Comparison of ENCODE assay signal across 2 cellular contexts in genomic region chr14:97010491-97011160, GRCh38.
TF ChIP-seq lines count a peak whose summit lies in the region.

No MANE protein-coding gene starts in this region.

TF ChIP-seq in HepG2, 621 proteins besides CTCF, POLR2A, EP300 and RAD21:
- TF ChIP-seq, protein P1, sequence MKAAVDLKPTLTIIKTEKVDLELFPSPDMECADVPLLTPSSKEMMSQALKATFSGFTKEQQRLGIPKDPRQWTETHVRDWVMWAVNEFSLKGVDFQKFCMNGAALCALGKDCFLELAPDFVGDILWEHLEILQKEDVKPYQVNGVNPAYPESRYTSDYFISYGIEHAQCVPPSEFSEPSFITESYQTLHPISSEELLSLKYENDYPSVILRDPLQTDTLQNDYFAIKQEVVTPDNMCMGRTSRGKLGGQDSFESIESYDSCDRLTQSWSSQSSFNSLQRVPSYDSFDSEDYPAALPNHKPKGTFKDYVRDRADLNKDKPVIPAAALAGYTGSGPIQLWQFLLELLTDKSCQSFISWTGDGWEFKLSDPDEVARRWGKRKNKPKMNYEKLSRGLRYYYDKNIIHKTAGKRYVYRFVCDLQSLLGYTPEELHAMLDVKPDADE (CRISPR knock-in tag; IDR thresholded peaks at IDR 0.05) = no peak
- TF ChIP-seq ZBTB1 (CRISPR knock-in tag; IDR thresholded peaks at IDR 0.05; ENCODE audit: borderline replicate concordance) (no peak), ZNF644 (CRISPR knock-in tag; IDR thresholded peaks at IDR 0.05; ENCODE audit: low read depth) (no peak), ZNF546 (CRISPR knock-in tag; conservative IDR thresholded peaks at IDR 0.05) (no peak), NFATC3 (CRISPR knock-in tag; IDR thresholded peaks at IDR 0.05) (no peak), ZZZ3 (CRISPR knock-in tag; IDR thresholded peaks at IDR 0.05; ENCODE audit: borderline replicate concordance) (no peak), ZNF550 (CRISPR knock-in tag; IDR thresholded peaks at IDR 0.05; ENCODE audit: borderline replicate concordance) (no peak), ZC3H13 (CRISPR knock-in tag; IDR thresholded peaks at IDR 0.05) (no peak), KLF6 (CRISPR knock-in tag; IDR thresholded peaks at IDR 0.05) (no peak), IRX3 (CRISPR knock-in tag; IDR thresholded peaks at IDR 0.05; ENCODE audit: borderline replicate concordance, low read depth) (no peak), SRF (IDR thresholded peaks at IDR 0.05; ENCODE audit: low read depth, low read length) (no peak), MBNL3 (CRISPR knock-in tag; conservative IDR thresholded peaks at IDR 0.05) (no peak)
- TF ChIP-seq, protein P2, sequence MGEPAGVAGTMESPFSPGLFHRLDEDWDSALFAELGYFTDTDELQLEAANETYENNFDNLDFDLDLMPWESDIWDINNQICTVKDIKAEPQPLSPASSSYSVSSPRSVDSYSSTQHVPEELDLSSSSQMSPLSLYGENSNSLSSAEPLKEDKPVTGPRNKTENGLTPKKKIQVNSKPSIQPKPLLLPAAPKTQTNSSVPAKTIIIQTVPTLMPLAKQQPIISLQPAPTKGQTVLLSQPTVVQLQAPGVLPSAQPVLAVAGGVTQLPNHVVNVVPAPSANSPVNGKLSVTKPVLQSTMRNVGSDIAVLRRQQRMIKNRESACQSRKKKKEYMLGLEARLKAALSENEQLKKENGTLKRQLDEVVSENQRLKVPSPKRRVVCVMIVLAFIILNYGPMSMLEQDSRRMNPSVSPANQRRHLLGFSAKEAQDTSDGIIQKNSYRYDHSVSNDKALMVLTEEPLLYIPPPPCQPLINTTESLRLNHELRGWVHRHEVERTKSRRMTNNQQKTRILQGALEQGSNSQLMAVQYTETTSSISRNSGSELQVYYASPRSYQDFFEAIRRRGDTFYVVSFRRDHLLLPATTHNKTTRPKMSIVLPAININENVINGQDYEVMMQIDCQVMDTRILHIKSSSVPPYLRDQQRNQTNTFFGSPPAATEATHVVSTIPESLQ (CRISPR knock-in tag; conservative IDR thresholded peaks at IDR 0.05) = no peak
- TF ChIP-seq, protein P3, sequence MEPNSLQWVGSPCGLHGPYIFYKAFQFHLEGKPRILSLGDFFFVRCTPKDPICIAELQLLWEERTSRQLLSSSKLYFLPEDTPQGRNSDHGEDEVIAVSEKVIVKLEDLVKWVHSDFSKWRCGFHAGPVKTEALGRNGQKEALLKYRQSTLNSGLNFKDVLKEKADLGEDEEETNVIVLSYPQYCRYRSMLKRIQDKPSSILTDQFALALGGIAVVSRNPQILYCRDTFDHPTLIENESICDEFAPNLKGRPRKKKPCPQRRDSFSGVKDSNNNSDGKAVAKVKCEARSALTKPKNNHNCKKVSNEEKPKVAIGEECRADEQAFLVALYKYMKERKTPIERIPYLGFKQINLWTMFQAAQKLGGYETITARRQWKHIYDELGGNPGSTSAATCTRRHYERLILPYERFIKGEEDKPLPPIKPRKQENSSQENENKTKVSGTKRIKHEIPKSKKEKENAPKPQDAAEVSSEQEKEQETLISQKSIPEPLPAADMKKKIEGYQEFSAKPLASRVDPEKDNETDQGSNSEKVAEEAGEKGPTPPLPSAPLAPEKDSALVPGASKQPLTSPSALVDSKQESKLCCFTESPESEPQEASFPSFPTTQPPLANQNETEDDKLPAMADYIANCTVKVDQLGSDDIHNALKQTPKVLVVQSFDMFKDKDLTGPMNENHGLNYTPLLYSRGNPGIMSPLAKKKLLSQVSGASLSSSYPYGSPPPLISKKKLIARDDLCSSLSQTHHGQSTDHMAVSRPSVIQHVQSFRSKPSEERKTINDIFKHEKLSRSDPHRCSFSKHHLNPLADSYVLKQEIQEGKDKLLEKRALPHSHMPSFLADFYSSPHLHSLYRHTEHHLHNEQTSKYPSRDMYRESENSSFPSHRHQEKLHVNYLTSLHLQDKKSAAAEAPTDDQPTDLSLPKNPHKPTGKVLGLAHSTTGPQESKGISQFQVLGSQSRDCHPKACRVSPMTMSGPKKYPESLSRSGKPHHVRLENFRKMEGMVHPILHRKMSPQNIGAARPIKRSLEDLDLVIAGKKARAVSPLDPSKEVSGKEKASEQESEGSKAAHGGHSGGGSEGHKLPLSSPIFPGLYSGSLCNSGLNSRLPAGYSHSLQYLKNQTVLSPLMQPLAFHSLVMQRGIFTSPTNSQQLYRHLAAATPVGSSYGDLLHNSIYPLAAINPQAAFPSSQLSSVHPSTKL (CRISPR knock-in tag; IDR thresholded peaks at IDR 0.05) = no peak
- TF ChIP-seq, protein P4, sequence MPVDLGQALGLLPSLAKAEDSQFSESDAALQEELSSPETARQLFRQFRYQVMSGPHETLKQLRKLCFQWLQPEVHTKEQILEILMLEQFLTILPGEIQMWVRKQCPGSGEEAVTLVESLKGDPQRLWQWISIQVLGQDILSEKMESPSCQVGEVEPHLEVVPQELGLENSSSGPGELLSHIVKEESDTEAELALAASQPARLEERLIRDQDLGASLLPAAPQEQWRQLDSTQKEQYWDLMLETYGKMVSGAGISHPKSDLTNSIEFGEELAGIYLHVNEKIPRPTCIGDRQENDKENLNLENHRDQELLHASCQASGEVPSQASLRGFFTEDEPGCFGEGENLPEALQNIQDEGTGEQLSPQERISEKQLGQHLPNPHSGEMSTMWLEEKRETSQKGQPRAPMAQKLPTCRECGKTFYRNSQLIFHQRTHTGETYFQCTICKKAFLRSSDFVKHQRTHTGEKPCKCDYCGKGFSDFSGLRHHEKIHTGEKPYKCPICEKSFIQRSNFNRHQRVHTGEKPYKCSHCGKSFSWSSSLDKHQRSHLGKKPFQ (CRISPR knock-in tag; IDR thresholded peaks at IDR 0.05; ENCODE audit: insufficient replicate concordance) = no peak
- TF ChIP-seq, protein P5, sequence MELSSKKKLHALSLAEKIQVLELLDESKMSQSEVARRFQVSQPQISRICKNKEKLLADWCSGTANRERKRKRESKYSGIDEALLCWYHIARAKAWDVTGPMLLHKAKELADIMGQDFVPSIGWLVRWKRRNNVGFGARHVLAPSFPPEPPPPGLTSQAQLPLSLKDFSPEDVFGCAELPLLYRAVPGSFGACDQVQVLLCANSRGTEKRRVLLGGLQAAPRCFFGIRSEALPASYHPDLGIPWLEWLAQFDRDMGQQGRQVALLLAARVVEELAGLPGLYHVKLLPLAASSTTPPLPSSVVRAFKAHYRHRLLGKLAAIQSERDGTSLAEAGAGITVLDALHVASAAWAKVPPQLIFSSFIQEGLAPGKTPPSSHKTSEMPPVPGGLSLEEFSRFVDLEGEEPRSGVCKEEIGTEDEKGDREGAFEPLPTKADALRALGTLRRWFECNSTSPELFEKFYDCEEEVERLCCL (CRISPR knock-in tag; IDR thresholded peaks at IDR 0.05; ENCODE audit: borderline replicate concordance) = no peak
- TF ChIP-seq, protein P6, sequence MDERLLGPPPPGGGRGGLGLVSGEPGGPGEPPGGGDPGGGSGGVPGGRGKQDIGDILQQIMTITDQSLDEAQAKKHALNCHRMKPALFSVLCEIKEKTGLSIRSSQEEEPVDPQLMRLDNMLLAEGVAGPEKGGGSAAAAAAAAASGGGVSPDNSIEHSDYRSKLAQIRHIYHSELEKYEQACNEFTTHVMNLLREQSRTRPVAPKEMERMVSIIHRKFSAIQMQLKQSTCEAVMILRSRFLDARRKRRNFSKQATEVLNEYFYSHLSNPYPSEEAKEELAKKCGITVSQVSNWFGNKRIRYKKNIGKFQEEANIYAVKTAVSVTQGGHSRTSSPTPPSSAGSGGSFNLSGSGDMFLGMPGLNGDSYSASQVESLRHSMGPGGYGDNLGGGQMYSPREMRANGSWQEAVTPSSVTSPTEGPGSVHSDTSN (CRISPR knock-in tag; IDR thresholded peaks at IDR 0.05) = no peak

TF ChIP-seq in H1, 55 proteins besides CTCF, POLR2A, EP300 and RAD21:
- TF ChIP-seq SP4 (IDR thresholded peaks at IDR 0.05; ENCODE audit: low read length) (no peak), SIRT6 (IDR thresholded peaks at IDR 0.05; ENCODE audit: low read length) (no peak), CBX5 (IDR thresholded peaks at IDR 0.05; ENCODE audit: low read depth, low read length) (no peak), EGR1 (IDR thresholded peaks at IDR 0.05; ENCODE audit: borderline replicate concordance, low read depth, low read length) (no peak), RBBP5 (IDR thresholded peaks at IDR 0.05; ENCODE audit: borderline replicate concordance, low read depth, low read length) (no peak), EZH2 (IDR thresholded peaks at IDR 0.05; ENCODE audit: low read depth, low read length, severe bottlenecking) (no peak)
